8 cellular contexts compared by ENCODE assay signal in genomic region chr15:68187559-68187958, GRCh38. TPM values are rescaled to one million over a fixed set of nuclear protein-coding genes. Genes with fewer than 3 reads are reported as not detected.
DNase-seq lines count a peak whose midpoint lies in the region; ATAC-seq and TF ChIP-seq lines count a peak whose summit lies in the region.

No MANE protein-coding gene starts in this region.

- DNase-seq in Ammon's horn (ENCODE audit: low spot score), result peak; percentile 85
- DNase-seq in NCI-H2196 treated with DMSO at 0.1 percent for 48 hours (lab: John Stamatoyannopoulos, UW; ENCODE audit: unreplicated experiment), result peak; percentile 38
- DNase-seq in dorsolateral prefrontal cortex, result peak in 3 of 10 donors; percentile 33 to 70 (median 62)
- DNase-seq in NAMALWA (ENCODE audit: low spot score), result no peak
- no peak for DNase-seq in natural killer cell treated with Interleukin-12 subunit alpha and Interleukin-12 subunit beta and Interleukin-15 and Interleukin-18, amount 100 ng/mL, for 72 hours (ENCODE audit: low spot score)
- DNase-seq in progenitor cell of endocrine pancreas (ENCODE audit: low spot score, unreplicated experiment), result no peak

- H3K27ac Mint-ChIP-seq in nephron, result peak overlapping the region; percentile 57 to 89 (median 84)
- H3K27ac Mint-ChIP-seq in natural killer cell treated with Interleukin-12 subunit alpha and Interleukin-12 subunit beta and Interleukin-15 and Interleukin-18, amount 100 ng/mL, for 72 hours, result no peak overlapping the region
- no peak overlapping the region for H3K27ac Mint-ChIP-seq in progenitor cell of endocrine pancreas

- intact Hi-C loops in dorsolateral prefrontal cortex (cut with DNase I), result no loop called here

- no peak for TF ChIP-seq CTCF in dorsolateral prefrontal cortex (IDR thresholded peaks at IDR 0.05 in 54 of 56, conservative IDR thresholded peaks at IDR 0.05 in 2 of 56; ENCODE audit: low read depth in 1 of 56, partially characterized antibody in 56 of 56)
- TF ChIP-seq CTCF in nephron (IDR thresholded peaks at IDR 0.05; ENCODE audit: unreplicated experiment in 3 of 3), result no peak
- TF ChIP-seq CTCF in progenitor cell of endocrine pancreas (IDR thresholded peaks at IDR 0.05; ENCODE audit: unreplicated experiment), result no peak

- H3K9me3 Mint-ChIP-seq in nephron, result no peaks in the 10 kb centered on the region
- H3K9me3 Mint-ChIP-seq in natural killer cell treated with Interleukin-12 subunit alpha and Interleukin-12 subunit beta and Interleukin-15 and Interleukin-18, amount 100 ng/mL, for 72 hours, result no peaks in the 10 kb centered on the region
- no peaks in the 10 kb centered on the region for H3K9me3 Mint-ChIP-seq in progenitor cell of endocrine pancreas (ENCODE audit: low read depth)

- peak overlapping the region; percentile 14 to 93 (median 78) for H3K27ac ChIP-seq in dorsolateral prefrontal cortex

- H3K4me3 ChIP-seq in dorsolateral prefrontal cortex, result peak overlapping the region in 35 of 59 donors; percentile 1 to 46 (median 20)

- H3K27me3 Mint-ChIP-seq in nephron (ENCODE audit: low read depth) (no peaks in the 10 kb centered on the region), progenitor cell of endocrine pancreas (no peaks in the 10 kb centered on the region)
- H3K27me3 Mint-ChIP-seq in natural killer cell treated with Interleukin-12 subunit alpha and Interleukin-12 subunit beta and Interleukin-15 and Interleukin-18, amount 100 ng/mL, for 72 hours, result no peaks in the 10 kb centered on the region

- H3K4me1 Mint-ChIP-seq in nephron (peaks cover 26% of the 10 kb centered on the region), progenitor cell of endocrine pancreas (ENCODE audit: low read depth) (no peaks in the 10 kb centered on the region)
- peaks cover 0 to 6% of the 10 kb centered on the region in 2 donors for H3K4me1 Mint-ChIP-seq in natural killer cell treated with Interleukin-12 subunit alpha and Interleukin-12 subunit beta and Interleukin-15 and Interleukin-18, amount 100 ng/mL, for 72 hours (ENCODE audit: low read depth in 2 of 2)

- no peak for ATAC-seq in natural killer cell treated with Interleukin-12 subunit alpha and Interleukin-12 subunit beta and Interleukin-15 and Interleukin-18, amount 100 ng/mL, for 72 hours
- ATAC-seq in HG02759 (IDR thresholded peaks at IDR 0.05; ENCODE audit: unreplicated experiment), result no peak

- peaks cover 67% of the 10 kb centered on the region for H3K36me3 Mint-ChIP-seq in nephron (ENCODE audit: low read depth)
- peaks cover 28% of the 10 kb centered on the region for H3K36me3 Mint-ChIP-seq in natural killer cell treated with Interleukin-12 subunit alpha and Interleukin-12 subunit beta and Interleukin-15 and Interleukin-18, amount 100 ng/mL, for 72 hours
- H3K36me3 Mint-ChIP-seq in progenitor cell of endocrine pancreas (ENCODE audit: insufficient read depth), result peaks cover 27% of the 10 kb centered on the region

- H3K27me3 ChIP-seq in dorsolateral prefrontal cortex, result no peaks in the 10 kb centered on the region

- peak overlapping the region in 2 of 3 experiments; percentile 45 to 71 for H3K4me3 Mint-ChIP-seq in nephron
- no peak overlapping the region for H3K4me3 Mint-ChIP-seq in natural killer cell treated with Interleukin-12 subunit alpha and Interleukin-12 subunit beta and Interleukin-15 and Interleukin-18, amount 100 ng/mL, for 72 hours
- H3K4me3 Mint-ChIP-seq in progenitor cell of endocrine pancreas (ENCODE audit: low read depth), result no peak overlapping the region

RNA-seq across cellular contexts. Expression of gene CALML4, which starts 17.6 kb away (rescaled TPM):
- total RNA-seq in dorsolateral prefrontal cortex (10 to 100 TPM in 1 of 120 experiments, 1 to 10 TPM in 119; 1.2 to 12.9 (median 4.6) TPM), progenitor cell of endocrine pancreas (9.7 and 11.9 TPM in 2 replicates)
- total RNA-seq in natural killer cell treated with Interleukin-12 subunit alpha and Interleukin-12 subunit beta and Interleukin-15 and Interleukin-18, amount 100 ng/mL, for 72 hours, result 10 to 100 TPM in 1 of 2 donors, 1 to 10 TPM in 1; 5.1 to 18.7 TPM

RNA-seq across cellular contexts. Expression of gene CLN6, which starts 42.0 kb away (rescaled TPM):
- total RNA-seq in dorsolateral prefrontal cortex, result 10 to 100 TPM; 18.4 to 49.4 (median 29.8) TPM
- total RNA-seq in natural killer cell treated with Interleukin-12 subunit alpha and Interleukin-12 subunit beta and Interleukin-15 and Interleukin-18, amount 100 ng/mL, for 72 hours, result 100 to 1,000 TPM in 1 of 2 donors, 10 to 100 TPM in 1; 41.5 to 129 TPM
- total RNA-seq in progenitor cell of endocrine pancreas, result 46.6 and 48.4 TPM in 2 replicates

Comparison
In these comparisons a context has a peak if more than half of its experiments do, and no peak if none do; other contexts are left out.
1. DNase-seq: peak in Ammon's horn (single experiment) and NCI-H2196 treated with DMSO at 0.1 percent for 48 hours (single experiment); none in NAMALWA (single experiment), natural killer cell treated with Interleukin-12 subunit alpha and Interleukin-12 subunit beta and Interleukin-15 and Interleukin-18, amount 100 ng/mL, for 72 hours (single experiment) and progenitor cell of endocrine pancreas (single experiment).
2. H3K27ac Mint-ChIP-seq: peak in nephron (3 of 3); none in natural killer cell treated with Interleukin-12 subunit alpha and Interleukin-12 subunit beta and Interleukin-15 and Interleukin-18, amount 100 ng/mL, for 72 hours (0 of 2) and progenitor cell of endocrine pancreas (single experiment).
3. H3K4me3 Mint-ChIP-seq: peak in nephron (2 of 3); none in natural killer cell treated with Interleukin-12 subunit alpha and Interleukin-12 subunit beta and Interleukin-15 and Interleukin-18, amount 100 ng/mL, for 72 hours (single experiment) and progenitor cell of endocrine pancreas (single experiment).